In genomic region chr1:228510101-228510850, GRCh38 we compare ENCODE assay signal across 15 cellular contexts.
"Had no signal": no experiment of that assay in that cellular context is flagged by ENCODE, and none has a peak within 500 bp of the region (broad histone marks: within the 10 kb centered on the region; RNA-seq: fewer than 3 reads in every experiment).

No MANE protein-coding gene starts in this region.

- H3K4me3 ChIP-seq: colonic mucosa, gastrocnemius medialis, heart right ventricle, left lung, pancreas, thyroid gland had no signal

- H3K4me1 ChIP-seq: colonic mucosa, gastrocnemius medialis, heart right ventricle, left lung, pancreas, thyroid gland had no signal

- H3K4me1 Mint-ChIP-seq: memory B cell, neural crest cell had no signal

- H3K27me3 ChIP-seq: colonic mucosa, pancreas, thyroid gland had no signal

- H3K36me3 ChIP-seq: colonic mucosa, gastrocnemius medialis, heart right ventricle, left lung, pancreas, thyroid gland had no signal

- DNase-seq: activated CD4-positive, alpha-beta T cell treated with anti-CD3 and anti-CD28 coated beads, Interleukin-2, amount 10 ng/mL, durations not matched to agents 7 days and 5 days; activated CD4-positive, CD25-positive, alpha-beta regulatory T cell; activated naive CD4-positive, alpha-beta T cell treated with anti-CD3 and anti-CD28 coated beads for 36 hours; colonic mucosa; effector CD4-positive, alpha-beta T cell; gastrocnemius medialis; heart right ventricle; left lung; thyroid gland had no signal

- H3K4me3 Mint-ChIP-seq: activated CD4-positive, alpha-beta T cell treated with anti-CD3 and anti-CD28 coated beads, Interleukin-2, amount 10 ng/mL, durations not matched to agents 7 days and 5 days; activated naive CD4-positive, alpha-beta T cell treated with anti-CD3 and anti-CD28 coated beads for 36 hours; memory B cell; neural crest cell had no signal

- H3K9me3 ChIP-seq: colonic mucosa, gastrocnemius medialis, heart right ventricle, left lung, pancreas, thyroid gland had no signal

- H3K27ac Mint-ChIP-seq: activated CD4-positive, alpha-beta T cell treated with anti-CD3 and anti-CD28 coated beads, Interleukin-2, amount 10 ng/mL, durations not matched to agents 7 days and 5 days; activated naive CD4-positive, alpha-beta T cell treated with anti-CD3 and anti-CD28 coated beads for 36 hours; memory B cell had no signal

- FAIRE-seq: astrocyte, endothelial cell of umbilical vein, islet of Langerhans, pancreas had no signal

- H3K27ac ChIP-seq: colonic mucosa, gastrocnemius medialis, heart right ventricle, left lung, pancreas, thyroid gland had no signal

- ATAC-seq: gastrocnemius medialis, heart right ventricle, left lung, pancreas had no signal

- H3K9me3 Mint-ChIP-seq: activated CD4-positive, alpha-beta T cell treated with anti-CD3 and anti-CD28 coated beads, Interleukin-2, amount 10 ng/mL, durations not matched to agents 7 days and 5 days; activated naive CD4-positive, alpha-beta T cell treated with anti-CD3 and anti-CD28 coated beads for 36 hours; memory B cell; neural crest cell had no signal
